10 cellular contexts compared by ENCODE assay signal in genomic region chrX:37541991-37542390, GRCh38. TPM values are rescaled to one million over a fixed set of nuclear protein-coding genes. Genes with fewer than 3 reads are reported as not detected.
"Had no signal": no experiment of that assay in that cellular context is flagged by ENCODE, and none has a peak within 500 bp of the region (broad histone marks: within the 10 kb centered on the region; RNA-seq: fewer than 3 reads in every experiment).

No MANE protein-coding gene starts in this region.

- H3K27ac ChIP-seq: GM23248 had no signal

- H3K4me1 ChIP-seq: HAP-1 had no signal

- H3K4me3 Mint-ChIP-seq: GM23338, H9, HFFc6 had no signal

- DNase-seq: GM23248, GOT3, H7, H9, HCEC 1CT, HFFc6 had no signal

- H3K9me3 ChIP-seq: HAP-1 had no signal

- H3K4me3 ChIP-seq: GM23248, GM23338, HAP-1 had no signal

- H3K9me3 Mint-ChIP-seq: HFFc6 had no signal

- H3K9ac ChIP-seq: GM23248 had no signal

- H3K27ac Mint-ChIP-seq: GM23338, H9, HFFc6 had no signal

- FAIRE-seq: H1, H54 had no signal

- H3K36me3 ChIP-seq: HAP-1 had no signal

- H3K4me1 Mint-ChIP-seq: GM23338, H9 had no signal

RNA-seq across cellular contexts. Expression of gene LANCL3, which starts 29.5 kb away (rescaled TPM):
- total RNA-seq: GM23248 had no signal
- polyA plus RNA-seq: GM23248 had no signal
